ENCODE assay signal across 10 cellular contexts in genomic region chr5:65611524-65611923, GRCh38. TPM values are rescaled to one million over a fixed set of nuclear protein-coding genes. Genes with fewer than 3 reads are reported as not detected.
DNase-seq lines count a peak whose midpoint lies in the region; FAIRE-seq and TF ChIP-seq lines count a peak whose summit lies in the region.
"Had no signal": no experiment of that assay in that cellular context is flagged by ENCODE, and none has a peak within 500 bp of the region (broad histone marks: within the 10 kb centered on the region; RNA-seq: fewer than 3 reads in every experiment).

No MANE protein-coding gene starts in this region.

- H3K27ac Mint-ChIP-seq in mesothelial cell of epicardium: peak overlapping the region; percentile 60
- H3K27ac Mint-ChIP-seq in activated naive CD4-positive, alpha-beta T cell treated with anti-CD3 and anti-CD28 coated beads, Interleukin-2, amount 10 ng/mL, durations not matched to agents 7 days and 5 days: no peak overlapping the region
- H3K27ac Mint-ChIP-seq: neural progenitor cell had no signal

- no peaks in the 10 kb centered on the region for H3K9me3 Mint-ChIP-seq in mesothelial cell of epicardium
- H3K9me3 Mint-ChIP-seq in activated naive CD4-positive, alpha-beta T cell treated with anti-CD3 and anti-CD28 coated beads, Interleukin-2, amount 10 ng/mL, durations not matched to agents 7 days and 5 days: no peaks in the 10 kb centered on the region
- H3K9me3 Mint-ChIP-seq: neural progenitor cell had no signal

- CTCF ChIA-PET in HEK293 (lab: Yijun Ruan, JAX): no interaction called here
- CTCF ChIA-PET in activated naive CD4-positive, alpha-beta T cell treated with anti-CD3 and anti-CD28 coated beads, Interleukin-2, amount 10 ng/mL, durations not matched to agents 7 days and 5 days (lab: Charles Lee): interaction anchor here (1.1 kb wide), 1 partner anchor 8 kb away, joined by 3 read pairs; no protein-coding TSS in a partner anchor

- H3K4me3 ChIP-seq in HEK293 (ENCODE audit: low read depth, low read length): no peak overlapping the region
- no peak overlapping the region for H3K4me3 ChIP-seq in choroid plexus epithelial cell (ENCODE audit: low read depth, low read length)
- H3K4me3 ChIP-seq: BLaER1 treated with 17β-estradiol and CSF1 and Interleukin-3, amounts not matched to agents 10 nM and 100 nM; neural progenitor cell had no signal

- peaks cover 4% of the 10 kb centered on the region for H3K4me1 Mint-ChIP-seq in mesothelial cell of epicardium
- no peaks in the 10 kb centered on the region for H3K4me1 Mint-ChIP-seq in activated naive CD4-positive, alpha-beta T cell treated with anti-CD3 and anti-CD28 coated beads, Interleukin-2, amount 10 ng/mL, durations not matched to agents 7 days and 5 days
- H3K4me1 Mint-ChIP-seq: neural progenitor cell had no signal

- TF ChIP-seq CTCF in HEK293 (tag by site-specific recombination; IDR thresholded peaks at IDR 0.05) (no peak), choroid plexus epithelial cell (conservative IDR thresholded peaks at IDR 0.05; ENCODE audit: low read depth, low read length) (no peak), mesothelial cell of epicardium (IDR thresholded peaks at IDR 0.05; ENCODE audit: unreplicated experiment) (no peak)

- H3K36me3 Mint-ChIP-seq in mesothelial cell of epicardium: peaks cover 36% of the 10 kb centered on the region
- peaks cover 42% of the 10 kb centered on the region for H3K36me3 Mint-ChIP-seq in activated naive CD4-positive, alpha-beta T cell treated with anti-CD3 and anti-CD28 coated beads, Interleukin-2, amount 10 ng/mL, durations not matched to agents 7 days and 5 days

- POLR2A ChIA-PET in HEK293 (lab: Yijun Ruan, JAX): interaction anchor here (1.3 kb wide), 1 partner anchor 12 kb away, joined by 7 read pairs; the partner anchor contains the start of gene TRIM23

- H3K4me3 Mint-ChIP-seq in mesothelial cell of epicardium: no peak overlapping the region
- no peak overlapping the region for H3K4me3 Mint-ChIP-seq in activated naive CD4-positive, alpha-beta T cell treated with anti-CD3 and anti-CD28 coated beads, Interleukin-2, amount 10 ng/mL, durations not matched to agents 7 days and 5 days
- H3K4me3 Mint-ChIP-seq: neural progenitor cell had no signal

- no peaks in the 10 kb centered on the region for H3K4me1 ChIP-seq in HEK293 (ENCODE audit: control insufficient read depth, insufficient read depth, low read length)
- H3K4me1 ChIP-seq: BLaER1 treated with 17β-estradiol and CSF1 and Interleukin-3, amounts not matched to agents 10 nM and 100 nM; neural progenitor cell had no signal

- no peak for FAIRE-seq in urothelium cell line (lab: Jason Lieb, UNC)

- DNase-seq in NCI-H2107 treated with DMSO at 0.1 percent for 48 hours (lab: John Stamatoyannopoulos, UW; ENCODE audit: unreplicated experiment) (peak; percentile 74), choroid plexus epithelial cell (ENCODE audit: low read depth) (peak; percentile 67), mesothelial cell of epicardium (ENCODE audit: low spot score in 2 of 2, unreplicated experiment in 2 of 2) (no peak), NOMO-1 treated with DMSO at 0.1 percent for 48 hours (lab: John Stamatoyannopoulos, UW; ENCODE audit: unreplicated experiment) (no peak), urothelium cell line (ENCODE audit: low spot score) (no peak)
- DNase-seq in activated CD8-positive, alpha-beta memory T cell treated with anti-CD3 and anti-CD28 coated beads for 24 hours: no peak
- DNase-seq in activated naive CD4-positive, alpha-beta T cell treated with anti-CD3 and anti-CD28 coated beads, Interleukin-2, amount 10 ng/mL, durations not matched to agents 7 days and 5 days: no peak

- H3K9me3 ChIP-seq in HEK293 (ENCODE audit: control insufficient read depth, insufficient read depth, low read depth, low read length): no peaks in the 10 kb centered on the region
- H3K9me3 ChIP-seq: BLaER1 treated with 17β-estradiol and CSF1 and Interleukin-3, amounts not matched to agents 10 nM and 100 nM had no signal

- H3K27ac ChIP-seq in HEK293 (ENCODE audit: extremely low read depth, low read depth, low read length): no peak overlapping the region
- H3K27ac ChIP-seq: BLaER1 treated with 17β-estradiol and CSF1 and Interleukin-3, amounts not matched to agents 10 nM and 100 nM; neural progenitor cell had no signal

- H3K27me3 Mint-ChIP-seq in mesothelial cell of epicardium (ENCODE audit: low read depth): no peaks in the 10 kb centered on the region
- H3K27me3 Mint-ChIP-seq in activated naive CD4-positive, alpha-beta T cell treated with anti-CD3 and anti-CD28 coated beads, Interleukin-2, amount 10 ng/mL, durations not matched to agents 7 days and 5 days: no peaks in the 10 kb centered on the region

- H3K36me3 ChIP-seq in HEK293 (ENCODE audit: control insufficient read depth in 2 of 2, insufficient read depth in 1 of 2, low read length in 2 of 2): peaks cover 69 to 85% of the 10 kb centered on the region in 2 experiments

TF ChIP-seq in HEK293, 187 proteins besides CTCF, POLR2A, EP300 and RAD21:
- peak; percentile 35; the same call in 1 of the 2 replicates for TF ChIP-seq ZBTB17 (tag by site-specific recombination; IDR thresholded peaks at IDR 0.05)
- TF ChIP-seq, protein P1, sequence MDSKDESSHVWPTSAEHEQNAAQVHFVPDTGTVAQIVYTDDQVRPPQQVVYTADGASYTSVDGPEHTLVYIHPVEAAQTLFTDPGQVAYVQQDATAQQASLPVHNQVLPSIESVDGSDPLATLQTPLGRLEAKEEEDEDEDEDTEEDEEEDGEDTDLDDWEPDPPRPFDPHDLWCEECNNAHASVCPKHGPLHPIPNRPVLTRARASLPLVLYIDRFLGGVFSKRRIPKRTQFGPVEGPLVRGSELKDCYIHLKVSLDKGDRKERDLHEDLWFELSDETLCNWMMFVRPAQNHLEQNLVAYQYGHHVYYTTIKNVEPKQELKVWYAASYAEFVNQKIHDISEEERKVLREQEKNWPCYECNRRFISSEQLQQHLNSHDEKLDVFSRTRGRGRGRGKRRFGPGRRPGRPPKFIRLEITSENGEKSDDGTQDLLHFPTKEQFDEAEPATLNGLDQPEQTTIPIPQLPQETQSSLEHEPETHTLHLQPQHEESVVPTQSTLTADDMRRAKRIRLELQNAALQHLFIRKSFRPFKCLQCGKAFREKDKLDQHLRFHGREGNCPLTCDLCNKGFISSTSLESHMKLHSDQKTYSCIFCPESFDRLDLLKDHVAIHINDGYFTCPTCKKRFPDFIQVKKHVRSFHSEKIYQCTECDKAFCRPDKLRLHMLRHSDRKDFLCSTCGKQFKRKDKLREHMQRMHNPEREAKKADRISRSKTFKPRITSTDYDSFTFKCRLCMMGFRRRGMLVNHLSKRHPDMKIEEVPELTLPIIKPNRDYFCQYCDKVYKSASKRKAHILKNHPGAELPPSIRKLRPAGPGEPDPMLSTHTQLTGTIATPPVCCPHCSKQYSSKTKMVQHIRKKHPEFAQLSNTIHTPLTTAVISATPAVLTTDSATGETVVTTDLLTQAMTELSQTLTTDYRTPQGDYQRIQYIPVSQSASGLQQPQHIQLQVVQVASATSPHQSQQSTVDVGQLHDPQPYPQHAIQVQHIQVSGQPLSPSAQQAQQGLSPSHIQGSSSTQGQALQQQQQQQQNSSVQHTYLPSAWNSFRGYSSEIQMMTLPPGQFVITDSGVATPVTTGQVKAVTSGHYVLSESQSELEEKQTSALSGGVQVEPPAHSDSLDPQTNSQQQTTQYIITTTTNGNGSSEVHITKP (tag by site-specific recombination; IDR thresholded peaks at IDR 0.05): no peak
- TF ChIP-seq SALL2 (tag by site-specific recombination; IDR thresholded peaks at IDR 0.05; ENCODE audit: borderline replicate concordance): no peak

RNA-seq across cellular contexts. Expression of gene TRIM23, which starts 12.6 kb away (rescaled TPM):
- total RNA-seq in mesothelial cell of epicardium: 18.1 to 20.4 TPM (median 18.9 TPM) in 3 replicates

RNA-seq across cellular contexts. Expression of gene SHLD3, which starts 13.3 kb away (rescaled TPM):
- 3.5 to 4.0 TPM (median 3.7 TPM) in 3 replicates for total RNA-seq in mesothelial cell of epicardium

RNA-seq across cellular contexts. Expression of gene TRAPPC13, which starts 13.3 kb away (rescaled TPM):
- total RNA-seq in mesothelial cell of epicardium: 21.7 to 21.8 TPM (median 21.8 TPM) in 3 replicates

RNA-seq across cellular contexts. Expression of gene PPWD1, which starts 48.4 kb away (rescaled TPM):
- total RNA-seq in mesothelial cell of epicardium: 53.3 to 56.8 TPM (median 54.6 TPM) in 3 replicates

RNA-seq across cellular contexts. Expression of gene CENPK, which starts 48.6 kb away (rescaled TPM):
- total RNA-seq in mesothelial cell of epicardium: 23.3 to 26.2 TPM (median 25.3 TPM) in 3 replicates

Comparison
In these comparisons a context has a peak if more than half of its experiments do, and no peak if none do; other contexts are left out.
1. DNase-seq: peak in NCI-H2107 treated with DMSO at 0.1 percent for 48 hours (single experiment) and choroid plexus epithelial cell (single experiment); none in mesothelial cell of epicardium (0 of 2), NOMO-1 treated with DMSO at 0.1 percent for 48 hours (single experiment), urothelium cell line (single experiment), activated CD8-positive, alpha-beta memory T cell treated with anti-CD3 and anti-CD28 coated beads for 24 hours (single experiment) and activated naive CD4-positive, alpha-beta T cell treated with anti-CD3 and anti-CD28 coated beads, Interleukin-2, amount 10 ng/mL, durations not matched to agents 7 days and 5 days (single experiment).